6 cellular contexts compared by ENCODE assay signal in genomic region chr16:30076276-30076791, GRCh38. TPM values are rescaled to one million over a fixed set of nuclear protein-coding genes. Genes with fewer than 3 reads are reported as not detected.
DNase-seq lines count a peak whose midpoint lies in the region; ATAC-seq and TF ChIP-seq lines count a peak whose summit lies in the region.

No MANE protein-coding gene starts in this region.

- WGBS in neuronal stem cell (ENCODE audit: extremely low coverage in 2 of 2, insufficient read length in 2 of 2, insufficient replicate concordance in 1 of 2), 2 donors, result no CpG with 5 or more reads among the region's 33 CpGs

- H3K18ac ChIP-seq in neuronal stem cell (ENCODE audit: low read length), result peak overlapping the region; percentile 76

- no peak for TF ChIP-seq POLR2A in breast epithelium (IDR thresholded peaks at IDR 0.05)

- no peak for DNase-seq in CD14-positive monocyte (ENCODE audit: low spot score)
- DNase-seq in breast epithelium (ENCODE audit: low spot score in 2 of 2), result no peak
- no peak for DNase-seq in neuronal stem cell (ENCODE audit: low spot score)
- no peak for DNase-seq in stimulated activated CD4-positive, alpha-beta T cell treated with anti-CD3 and anti-CD28 coated beads, Interleukin-12 subunit alpha, Interleukin-12 subunit beta, amount 100 ng/mL, for 4 hours
- DNase-seq in islet precursor cell, result no peak

- peak overlapping the region; percentile 98 for H3K9ac ChIP-seq in neuronal stem cell (ENCODE audit: low read depth, low read length, poor library complexity)

- peak overlapping the region; percentile 95 for H2AFZ ChIP-seq in neuronal stem cell (ENCODE audit: low read length)

- H3K4me2 ChIP-seq in neuronal stem cell (ENCODE audit: insufficient read depth, low read length, poor library complexity, severe bottlenecking), result peak overlapping the region; percentile 92

- H3K14ac ChIP-seq in neuronal stem cell (ENCODE audit: low read length), result peak overlapping the region; percentile 78

- no peak overlapping the region for H4K91ac ChIP-seq in neuronal stem cell (ENCODE audit: low read depth, low read length, poor library complexity)

- H2BK5ac ChIP-seq in neuronal stem cell (ENCODE audit: low read length), result peak overlapping the region; percentile 91

- H3K23ac ChIP-seq in neuronal stem cell (ENCODE audit: low read depth, low read length, poor library complexity), result peak overlapping the region; percentile 98

- peak overlapping the region; percentile 90 for H3K4me3 Mint-ChIP-seq in CD14-positive monocyte

- no peaks in the 10 kb centered on the region for H3K27me3 Mint-ChIP-seq in CD14-positive monocyte (ENCODE audit: low read depth in 3 of 3)

- intact Hi-C loops in CD14-positive monocyte (cut with micrococcal nuclease), result loop anchor here in 1 of 2 donors (2.0 kb wide), 1 partner anchor 14 kb away; the partner anchor contains the start of gene TBX6
- intact Hi-C loops in breast epithelium (cut with DNase I; ENCODE audit: low total_unique reads), result no loop called here

- H2BK12ac ChIP-seq in neuronal stem cell (ENCODE audit: low read length), result no peak overlapping the region

- peaks cover 31% of the 10 kb centered on the region for H3K4me1 Mint-ChIP-seq in CD14-positive monocyte

- H3K27ac ChIP-seq in breast epithelium (peak overlapping the region; percentile 94 to 95), neuronal stem cell (replicated peaks; ENCODE audit: low read length) (no peak overlapping the region)

- H3K4me1 ChIP-seq in breast epithelium (peaks cover 0 to 17% of the 10 kb centered on the region in 2 donors), neuronal stem cell (ENCODE audit: control insufficient read depth in 2 of 2, insufficient read depth in 1 of 2, low read depth in 1 of 2, low read length in 2 of 2) (peaks cover 4 to 6% of the 10 kb centered on the region in 2 donors)

- peaks cover 0 to 2% (median 0%) of the 10 kb centered on the region in 7 donors for H3K9me3 Mint-ChIP-seq in CD14-positive monocyte

- H3K36me3 ChIP-seq in breast epithelium (peaks cover 7% of the 10 kb centered on the region), neuronal stem cell (replicated peaks in 1 of 2; ENCODE audit: control insufficient read depth in 2 of 2, insufficient read depth in 2 of 2, low read length in 2 of 2) (peaks cover 34 to 62% of the 10 kb centered on the region in 2 donors)

- no peak overlapping the region for H3K4ac ChIP-seq in neuronal stem cell (ENCODE audit: low read length)

- no peak overlapping the region for H2BK120ac ChIP-seq in neuronal stem cell (ENCODE audit: low read depth, low read length)

- peak overlapping the region; percentile 13 for H2BK15ac ChIP-seq in neuronal stem cell (ENCODE audit: low read length)

- peak; percentile 19 for ATAC-seq in HG03025 (IDR thresholded peaks at IDR 0.05; ENCODE audit: low FRiP score, unreplicated experiment)

- TF ChIP-seq CTCF in CD14-positive monocyte (IDR thresholded peaks at IDR 0.05) (no peak), breast epithelium (IDR thresholded peaks at IDR 0.05) (no peak)

- peaks cover 51 to 63% of the 10 kb centered on the region in 2 donors for H3K36me3 Mint-ChIP-seq in CD14-positive monocyte

- H3K4me3 ChIP-seq in breast epithelium (peak overlapping the region; percentile 76 to 96 (median 87)), neuronal stem cell (ENCODE audit: low read length in 2 of 2) (peak overlapping the region; percentile 96 to 97)

- H3K9me3 ChIP-seq in breast epithelium (no peaks in the 10 kb centered on the region), neuronal stem cell (replicated peaks in 1 of 2; ENCODE audit: control insufficient read depth in 2 of 2, insufficient read depth in 1 of 2, low read depth in 1 of 2, low read length in 2 of 2) (no peaks in the 10 kb centered on the region)

- H2AK5ac ChIP-seq in neuronal stem cell (ENCODE audit: low read depth, low read length), result peak overlapping the region; percentile 95

- no peaks in the 10 kb centered on the region for H3K27me3 ChIP-seq in breast epithelium
- H3K27me3 ChIP-seq in neuronal stem cell (ENCODE audit: control insufficient read depth in 3 of 3, insufficient read depth in 3 of 3, low read depth in 1 of 3, low read length in 3 of 3), result peaks cover 0 to 2% (median 0%) of the 10 kb centered on the region in 3 experiments

- H3K79me1 ChIP-seq in neuronal stem cell (ENCODE audit: low read depth, low read length), result peaks cover 19% of the 10 kb centered on the region

- peak overlapping the region; percentile 76 to 96 (median 95) for H3K27ac Mint-ChIP-seq in CD14-positive monocyte

- no peak overlapping the region for H4K8ac ChIP-seq in neuronal stem cell (ENCODE audit: low read depth, low read length)

RNA-seq across cellular contexts. Expression of gene PPP4C, which starts 0.5 kb away (rescaled TPM):
- polyA plus RNA-seq in CD14-positive monocyte, result 100 to 1,000 TPM; 279 to 388 TPM
- total RNA-seq in breast epithelium, result 10 to 100 TPM; 47.7 to 55.1 (median 51.7) TPM
- 112 TPM for polyA plus RNA-seq in neuronal stem cell (2013, experiment 1 of 2)
- polyA plus RNA-seq in neuronal stem cell (2013, experiment 2 of 2), result 110 TPM

RNA-seq across cellular contexts. Expression of gene ALDOA, which starts 10.8 kb away (rescaled TPM):
- 1,000 to 10,000 TPM; 1,429 to 1,628 TPM for polyA plus RNA-seq in CD14-positive monocyte
- total RNA-seq in breast epithelium, result 100 to 1,000 TPM; 479 to 672 (median 540) TPM
- 340 TPM for polyA plus RNA-seq in neuronal stem cell (2013, experiment 1 of 2)
- 327 TPM for polyA plus RNA-seq in neuronal stem cell (2013, experiment 2 of 2)

RNA-seq across cellular contexts. Expression of gene TBX6, which starts 15.4 kb away (rescaled TPM):
- under 1 TPM; 0.10 to 0.11 TPM for polyA plus RNA-seq in CD14-positive monocyte
- under 1 TPM; 0.73 to 0.98 (median 0.80) TPM for total RNA-seq in breast epithelium
- 2.8 TPM for polyA plus RNA-seq in neuronal stem cell (2013, experiment 1 of 2)
- polyA plus RNA-seq in neuronal stem cell (2013, experiment 2 of 2), result 2.5 TPM

RNA-seq across cellular contexts. Expression of gene YPEL3, which starts 19.7 kb away (rescaled TPM):
- polyA plus RNA-seq in CD14-positive monocyte, result 100 to 1,000 TPM; 182 to 235 TPM
- total RNA-seq in breast epithelium, result 100 to 1,000 TPM; 106 to 143 (median 114) TPM
- polyA plus RNA-seq in neuronal stem cell (2013, experiment 1 of 2), result 51.2 TPM
- polyA plus RNA-seq in neuronal stem cell (2013, experiment 2 of 2), result 52.1 TPM

RNA-seq across cellular contexts. Expression of gene GDPD3, which starts 37.0 kb away (rescaled TPM):
- polyA plus RNA-seq in CD14-positive monocyte, result not detected
- total RNA-seq in breast epithelium, result 1 to 10 TPM; 1.6 to 7.3 (median 2.0) TPM
- polyA plus RNA-seq in neuronal stem cell (2013, experiment 1 of 2), result 3.9 TPM
- polyA plus RNA-seq in neuronal stem cell (2013, experiment 2 of 2), result 3.4 TPM
